9 cellular contexts compared by ENCODE assay signal in the genomic region with DNA sequence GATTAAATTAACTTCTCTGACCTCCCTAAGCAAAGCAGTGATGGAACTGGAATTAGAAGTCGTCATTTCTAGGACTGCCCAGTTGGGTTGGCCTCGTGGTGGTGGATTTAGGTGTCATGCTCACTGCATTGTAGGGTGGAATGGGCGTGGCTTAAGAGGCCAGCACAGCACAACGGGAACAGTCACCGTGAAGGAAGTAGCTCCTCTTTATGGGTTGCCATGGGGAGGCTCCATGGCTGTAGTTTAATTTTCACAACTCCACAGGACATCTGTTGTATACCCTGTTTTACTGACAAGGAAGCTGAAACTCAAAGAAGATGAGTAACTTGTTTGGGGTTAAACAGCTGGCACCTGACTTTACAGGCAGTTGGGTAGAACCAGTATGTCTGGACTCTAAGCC.
A peak's percentile ranks its signal among the peaks of the same experiment; 100 is the strongest.
DNase-seq lines count a peak whose midpoint lies in the region; ATAC-seq and FAIRE-seq lines count a peak whose summit lies in the region.
"Had no signal": no experiment of that assay in that cellular context is flagged by ENCODE, and none has a peak within 500 bp of the region (broad histone marks: within the 10 kb centered on the region; RNA-seq: fewer than 3 reads in every experiment).

No MANE protein-coding gene starts in this region.

- H3K4me3 Mint-ChIP-seq in activated naive CD8-positive, alpha-beta T cell treated with anti-CD3 and anti-CD28 coated beads for 36 hours = peak overlapping the region; percentile 47

- peak overlapping the region; percentile 91 for H3K27ac Mint-ChIP-seq in activated naive CD8-positive, alpha-beta T cell treated with anti-CD3 and anti-CD28 coated beads for 36 hours

- no peaks in the 10 kb centered on the region for H3K27me3 Mint-ChIP-seq in activated naive CD8-positive, alpha-beta T cell treated with anti-CD3 and anti-CD28 coated beads for 36 hours

- FAIRE-seq in RCC 7860 (lab: Jason Lieb, UNC) = no peak
- FAIRE-seq: H1 had no signal

- H3K4me1 Mint-ChIP-seq in activated naive CD8-positive, alpha-beta T cell treated with anti-CD3 and anti-CD28 coated beads for 36 hours = peaks cover 87% of the 10 kb centered on the region

- H3K9me3 Mint-ChIP-seq in activated naive CD8-positive, alpha-beta T cell treated with anti-CD3 and anti-CD28 coated beads for 36 hours = no peaks in the 10 kb centered on the region

- DNase-seq in NCI-H146 (lab: John Stamatoyannopoulos, UW) (peak; percentile 70), RCC 7860 (ENCODE audit: low spot score) (no peak), NCI-H2227 (lab: John Stamatoyannopoulos, UW; ENCODE audit: unreplicated experiment) (no peak), SW 1271 (lab: John Stamatoyannopoulos, UW) (no peak)
- peak; percentile 78 for DNase-seq in activated naive CD8-positive, alpha-beta T cell treated with anti-CD3 and anti-CD28 coated beads for 36 hours
- peak in 3 of 4 experiments; percentile 35 to 58 (median 57) for DNase-seq in stimulated activated CD4-positive, alpha-beta T cell treated with anti-CD3 and anti-CD28 coated beads, Interleukin-1b, Interleukin-23, amount 100 ng/mL, for 24 hours (ENCODE audit: low read depth in 4 of 4, low spot score in 1 of 4)

- ATAC-seq in GM18498 (IDR thresholded peaks at IDR 0.05; ENCODE audit: unreplicated experiment) (peak; percentile 50), HG02571 (IDR thresholded peaks at IDR 0.05; ENCODE audit: unreplicated experiment) (peak; percentile 50)

- H3K36me3 Mint-ChIP-seq in activated naive CD8-positive, alpha-beta T cell treated with anti-CD3 and anti-CD28 coated beads for 36 hours = peaks cover 82% of the 10 kb centered on the region

Comparison
In these comparisons a context has a peak if more than half of its experiments do, and no peak if none do; other contexts are left out.
1. DNase-seq: peak in NCI-H146 (single experiment), activated naive CD8-positive, alpha-beta T cell treated with anti-CD3 and anti-CD28 coated beads for 36 hours (single experiment) and stimulated activated CD4-positive, alpha-beta T cell treated with anti-CD3 and anti-CD28 coated beads, Interleukin-1b, Interleukin-23, amount 100 ng/mL, for 24 hours (3 of 4); none in RCC 7860 (single experiment), NCI-H2227 (single experiment) and SW 1271 (0 of 2).